Comparison of ENCODE assay signal across 1 cellular context in genomic region chr3:98592345-98592935, GRCh38.
TF ChIP-seq lines count a peak whose summit lies in the region.

No MANE protein-coding gene starts in this region.

TF ChIP-seq in H1, 55 proteins besides CTCF, POLR2A, EP300 and RAD21:
- TF ChIP-seq GABPA (IDR thresholded peaks at IDR 0.05; ENCODE audit: borderline replicate concordance, insufficient read depth, low read length), result no peak
- no peak for TF ChIP-seq RNF2 (IDR thresholded peaks at IDR 0.05; ENCODE audit: borderline replicate concordance, low read depth, low read length, missing control alignments, poor library complexity, severe bottlenecking)
- no peak for TF ChIP-seq SIX5 (IDR thresholded peaks at IDR 0.05; ENCODE audit: low read depth, low read length)
- no peak for TF ChIP-seq RXRA (IDR thresholded peaks at IDR 0.05; ENCODE audit: insufficient read depth, low read depth, low read length)
- no peak for TF ChIP-seq CBX8 (IDR thresholded peaks at IDR 0.05; ENCODE audit: borderline replicate concordance, low read depth, low read length)
- no peak for TF ChIP-seq FOSL1 (IDR thresholded peaks at IDR 0.05; ENCODE audit: insufficient read depth, low read depth, low read length)
- no peak for TF ChIP-seq ATF3 (IDR thresholded peaks at IDR 0.05; ENCODE audit: insufficient read depth, low read depth, low read length)
- no peak for TF ChIP-seq ZNF274 (IDR thresholded peaks at IDR 0.05; ENCODE audit: borderline replicate concordance, extremely low read depth, low read length)
